14 cellular contexts compared by ENCODE assay signal in the genomic region with DNA sequence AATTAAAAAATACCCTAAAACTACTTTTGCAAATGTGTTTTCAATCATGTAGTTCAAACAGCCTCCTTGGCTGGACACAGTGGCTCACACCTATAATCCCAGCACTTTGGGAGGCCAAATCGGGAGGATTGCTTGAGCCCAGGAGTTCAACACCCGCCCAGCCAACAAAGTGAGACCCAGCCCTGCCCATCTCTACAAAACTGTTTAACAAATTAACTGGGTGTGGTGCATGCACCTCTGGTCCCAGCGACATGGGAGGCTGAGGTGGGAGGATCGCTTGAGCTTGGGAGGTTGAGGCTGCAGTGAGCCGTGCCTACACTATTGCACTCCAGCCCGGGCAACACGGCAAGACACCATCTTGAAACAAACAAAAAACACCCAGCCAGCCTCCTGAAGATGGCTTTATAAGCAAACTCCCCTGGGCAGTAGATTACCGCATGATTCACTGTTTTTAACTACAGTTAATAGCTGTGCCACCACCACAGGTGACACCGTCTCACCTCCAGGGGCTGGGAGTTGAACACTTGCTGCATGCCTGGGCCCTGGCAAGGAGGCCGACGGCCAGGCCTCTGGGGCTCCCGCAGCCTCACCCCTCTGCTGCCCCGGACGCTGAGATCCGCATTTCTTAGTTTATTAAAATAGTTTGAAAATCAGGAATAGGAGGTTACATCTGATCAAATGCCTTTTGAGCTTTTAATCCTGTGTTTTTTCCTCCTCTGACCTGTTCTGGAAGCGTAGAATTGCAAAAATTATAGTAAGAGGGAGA.
"Had no signal": no experiment of that assay in that cellular context is flagged by ENCODE, and none has a peak within 500 bp of the region (broad histone marks: within the 10 kb centered on the region; RNA-seq: fewer than 3 reads in every experiment).

No MANE protein-coding gene starts in this region.

- H3K9me3 ChIP-seq: testis, upper lobe of left lung had no signal

- H3K27me3 ChIP-seq: cardiac muscle cell, dorsolateral prefrontal cortex, testis, upper lobe of left lung had no signal

- DNase-seq: activated CD4-positive, CD25-positive, alpha-beta regulatory T cell treated with anti-CD3 and anti-CD28 coated beads, Interleukin-2, amount 50 U/mL, for 72 hours; activated naive CD8-positive, alpha-beta T cell treated with anti-CD3 and anti-CD28 coated beads for 36 hours; amniotic stem cell; dorsolateral prefrontal cortex; foreskin fibroblast; glutamatergic neuron; mesendoderm; naive thymus-derived CD4-positive, alpha-beta T cell; T-helper 2 cell; testis; upper lobe of left lung had no signal

- H3K4me3 ChIP-seq: cardiac muscle cell, dorsolateral prefrontal cortex, skin epidermis, testis, upper lobe of left lung had no signal

- H3K4me1 ChIP-seq: testis had no signal

- H3K27ac Mint-ChIP-seq: activated naive CD8-positive, alpha-beta T cell treated with anti-CD3 and anti-CD28 coated beads for 36 hours had no signal

- ATAC-seq: naive thymus-derived CD4-positive, alpha-beta T cell had no signal

- H3K4me3 Mint-ChIP-seq: activated naive CD8-positive, alpha-beta T cell treated with anti-CD3 and anti-CD28 coated beads for 36 hours; naive thymus-derived CD4-positive, alpha-beta T cell had no signal

- H3K27ac ChIP-seq: cardiac muscle cell, dorsolateral prefrontal cortex, epithelial cell of prostate, testis had no signal

- H3K27me3 Mint-ChIP-seq: activated naive CD8-positive, alpha-beta T cell treated with anti-CD3 and anti-CD28 coated beads for 36 hours; naive thymus-derived CD4-positive, alpha-beta T cell had no signal
